In the genomic region with DNA sequence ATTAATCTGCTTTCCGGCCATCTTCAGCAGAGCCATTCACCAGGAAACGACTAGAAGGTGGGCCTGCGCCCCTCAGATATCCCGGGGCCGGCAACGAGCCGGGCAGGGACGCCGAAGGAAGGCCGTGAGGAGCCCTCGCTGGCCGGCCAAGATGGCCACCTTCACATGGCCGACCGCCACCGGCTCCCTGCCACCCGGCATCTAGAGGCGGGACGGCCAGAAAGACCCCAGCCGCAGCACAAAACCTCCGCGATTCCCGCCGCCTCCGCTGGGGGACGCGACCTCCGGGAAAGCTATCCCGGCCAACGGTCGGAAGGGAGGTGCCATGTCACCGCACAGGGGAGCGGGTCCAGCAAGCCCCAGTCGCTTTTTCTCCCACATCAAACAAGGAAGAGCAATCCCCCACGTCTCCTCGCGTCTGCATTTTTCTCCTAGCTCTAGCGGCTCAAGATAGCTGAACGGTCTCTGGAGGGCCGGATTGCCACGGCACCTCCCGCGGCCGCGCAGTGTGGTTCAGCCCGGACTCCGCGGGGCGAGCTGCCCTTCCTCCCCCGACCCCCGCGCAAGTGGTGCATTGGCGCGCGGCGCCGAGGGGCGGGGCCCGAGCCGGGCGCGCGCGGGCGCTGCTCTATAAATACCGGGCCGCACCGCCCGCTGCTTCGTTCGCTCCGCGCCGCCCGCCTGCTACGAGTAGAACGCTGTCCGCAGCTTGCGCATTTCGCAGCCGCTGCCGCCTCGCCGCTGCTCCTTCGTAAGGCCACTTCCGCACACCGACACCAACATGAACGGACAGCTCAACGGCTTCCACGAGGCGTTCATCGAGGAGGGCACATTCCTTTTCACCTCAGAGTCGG, we compare ENCODE assay signal across 8 cellular contexts. TPM values are rescaled to one million over a fixed set of nuclear protein-coding genes. Genes with fewer than 3 reads are reported as not detected.
DNase-seq lines count a peak whose midpoint lies in the region; ATAC-seq, FAIRE-seq and TF ChIP-seq lines count a peak whose summit lies in the region.

MAT2A (plus strand) TSS at position 662 of the 854 bp plus-strand sequence; CDS start at position 782, 120 bp downstream.

- peaks cover 6% of the 10 kb centered on the region for H3F3A ChIP-seq in neural cell (ENCODE audit: insufficient read depth, low read length, poor library complexity, severe bottlenecking)

- TF ChIP-seq CTCF in RWPE2 (IDR thresholded peaks at IDR 0.05; ENCODE audit: poor library complexity, severe bottlenecking), result peak; percentile 80
- TF ChIP-seq CTCF in fibroblast of pulmonary artery (IDR thresholded peaks at IDR 0.05; ENCODE audit: low read length, missing control alignments), result peak; percentile 66
- peak; percentile 95 for TF ChIP-seq CTCF in neural cell (IDR thresholded peaks at IDR 0.05; ENCODE audit: poor library complexity, severe bottlenecking)
- peak in 5 of 7 experiments; percentile 74 to 87 (median 75) for TF ChIP-seq CTCF in stomach (IDR thresholded peaks at IDR 0.05)

- H3K9me2 ChIP-seq in neural cell (ENCODE audit: insufficient read depth, low read length), result no peaks in the 10 kb centered on the region

- peaks cover 39% of the 10 kb centered on the region for H3K79me2 ChIP-seq in neural cell (replicated peaks; ENCODE audit: insufficient read depth, low read length)

- peak within 1 kb of the TSS; percentile 74 for H2AFZ ChIP-seq in neural cell (ENCODE audit: low read depth, low read length)

- TF ChIP-seq EP300 in neural cell (conservative IDR thresholded peaks at IDR 0.05; ENCODE audit: poor library complexity, severe bottlenecking) (peak; percentile 75), stomach (IDR thresholded peaks at IDR 0.05) (no peak)

- ATAC-seq in RWPE2 (ENCODE audit: low read depth), result peak; percentile 72

- FAIRE-seq in H54 (lab: Jason Lieb, UNC), result no peak

- H3K27ac ChIP-seq in RWPE2 (ENCODE audit: poor library complexity, severe bottlenecking) (peak within 1 kb of the TSS; percentile 86), neural cell (ENCODE audit: low read length) (peak within 1 kb of the TSS; percentile 98), stomach (peak within 1 kb of the TSS; percentile 95 to 100 (median 99))

- H3K4me3 ChIP-seq in RWPE2 (ENCODE audit: severe bottlenecking) (peak within 1 kb of the TSS; percentile 97), fibroblast of pulmonary artery (replicated peaks; ENCODE audit: low read depth, low read length) (peak within 1 kb of the TSS; percentile 95), neural cell (ENCODE audit: low read length) (peak within 1 kb of the TSS; percentile 91), stomach (peak within 1 kb of the TSS; percentile 81 to 94 (median 90))

- DNase-seq in ELR (ENCODE audit: low read depth) (peak; percentile 95), H54 (ENCODE audit: insufficient read length, low spot score) (peak; percentile 69), LoVo (ENCODE audit: low spot score) (peak; percentile 89), RWPE2 (ENCODE audit: low spot score) (peak; percentile 85), fibroblast of pulmonary artery (ENCODE audit: low read depth) (peak; percentile 93), stomach (peak; percentile 91)
- DNase-seq in activated T-helper 9 cell treated with anti-CD3 and anti-CD28 coated beads, Interleukin-2, amount 50 U/mL, for 16 hours (ENCODE audit: low read depth), result peak; percentile 85

- peak; percentile 100 for TF ChIP-seq POLR2A in H54 (IDR thresholded peaks at IDR 0.05; ENCODE audit: low read depth, low read length)
- peak in 2 of 4 donors; percentile 82 to 97 for TF ChIP-seq POLR2A in stomach (IDR thresholded peaks at IDR 0.05)

- peak; percentile 67 for TF ChIP-seq RAD21 in neural cell (conservative IDR thresholded peaks at IDR 0.05)

- H3K9me3 ChIP-seq in RWPE2 (ENCODE audit: severe bottlenecking), result no peaks in the 10 kb centered on the region
- no peaks in the 10 kb centered on the region for H3K9me3 ChIP-seq in neural cell (ENCODE audit: low read length)
- no peaks in the 10 kb centered on the region for H3K9me3 ChIP-seq in stomach

- peaks cover 32% of the 10 kb centered on the region for H3K4me1 ChIP-seq in RWPE2 (ENCODE audit: insufficient read depth, poor library complexity, severe bottlenecking)
- peaks cover 31 to 60% (median 50%) of the 10 kb centered on the region in 4 donors for H3K4me1 ChIP-seq in stomach

- peaks cover 23% of the 10 kb centered on the region for H4K20me1 ChIP-seq in neural cell (ENCODE audit: insufficient read depth)

- no peaks in the 10 kb centered on the region for H3K27me3 ChIP-seq in RWPE2 (ENCODE audit: insufficient read depth, poor library complexity, severe bottlenecking)
- no peaks in the 10 kb centered on the region for H3K27me3 ChIP-seq in neural cell (ENCODE audit: insufficient read depth, low read depth, low read length)
- no peaks in the 10 kb centered on the region for H3K27me3 ChIP-seq in stomach

- peak within 1 kb of the TSS; percentile 99 for H3K9ac ChIP-seq in neural cell (ENCODE audit: low read length)

- WGBS in stomach, 5 donors, result 0% methylated on average over 13 to 92 of the region's 92 CpGs

- H3K4me2 ChIP-seq in neural cell (ENCODE audit: low read length), result peak within 1 kb of the TSS; percentile 87

- intact Hi-C loops in stomach (cut with DNase I; ENCODE audit: low total_unique reads), result no loop called here

- H3K36me3 ChIP-seq in RWPE2 (ENCODE audit: low read depth), result peaks cover 47% of the 10 kb centered on the region
- H3K36me3 ChIP-seq in neural cell (ENCODE audit: insufficient read depth, low read length), result peaks cover 15% of the 10 kb centered on the region
- H3K36me3 ChIP-seq in stomach, result peaks cover 24 to 34% (median 31%) of the 10 kb centered on the region in 4 donors

TF ChIP-seq in neural cell, 6 proteins besides CTCF, POLR2A, EP300 and RAD21:
- TF ChIP-seq MXI1 (conservative IDR thresholded peaks at IDR 0.05; ENCODE audit: poor library complexity, severe bottlenecking) (no peak), TAF1 (IDR thresholded peaks at IDR 0.05; ENCODE audit: low read depth) (peak; percentile 93), EZH2 (IDR thresholded peaks at IDR 0.05; ENCODE audit: borderline replicate concordance, insufficient read depth, low read length, poor library complexity, severe bottlenecking) (no peak), SMC3 (conservative IDR thresholded peaks at IDR 0.05; ENCODE audit: poor library complexity) (peak; percentile 75), POLR2AphosphoS5 (IDR thresholded peaks at IDR 0.05) (peak; percentile 97)
- TF ChIP-seq, protein P1, sequence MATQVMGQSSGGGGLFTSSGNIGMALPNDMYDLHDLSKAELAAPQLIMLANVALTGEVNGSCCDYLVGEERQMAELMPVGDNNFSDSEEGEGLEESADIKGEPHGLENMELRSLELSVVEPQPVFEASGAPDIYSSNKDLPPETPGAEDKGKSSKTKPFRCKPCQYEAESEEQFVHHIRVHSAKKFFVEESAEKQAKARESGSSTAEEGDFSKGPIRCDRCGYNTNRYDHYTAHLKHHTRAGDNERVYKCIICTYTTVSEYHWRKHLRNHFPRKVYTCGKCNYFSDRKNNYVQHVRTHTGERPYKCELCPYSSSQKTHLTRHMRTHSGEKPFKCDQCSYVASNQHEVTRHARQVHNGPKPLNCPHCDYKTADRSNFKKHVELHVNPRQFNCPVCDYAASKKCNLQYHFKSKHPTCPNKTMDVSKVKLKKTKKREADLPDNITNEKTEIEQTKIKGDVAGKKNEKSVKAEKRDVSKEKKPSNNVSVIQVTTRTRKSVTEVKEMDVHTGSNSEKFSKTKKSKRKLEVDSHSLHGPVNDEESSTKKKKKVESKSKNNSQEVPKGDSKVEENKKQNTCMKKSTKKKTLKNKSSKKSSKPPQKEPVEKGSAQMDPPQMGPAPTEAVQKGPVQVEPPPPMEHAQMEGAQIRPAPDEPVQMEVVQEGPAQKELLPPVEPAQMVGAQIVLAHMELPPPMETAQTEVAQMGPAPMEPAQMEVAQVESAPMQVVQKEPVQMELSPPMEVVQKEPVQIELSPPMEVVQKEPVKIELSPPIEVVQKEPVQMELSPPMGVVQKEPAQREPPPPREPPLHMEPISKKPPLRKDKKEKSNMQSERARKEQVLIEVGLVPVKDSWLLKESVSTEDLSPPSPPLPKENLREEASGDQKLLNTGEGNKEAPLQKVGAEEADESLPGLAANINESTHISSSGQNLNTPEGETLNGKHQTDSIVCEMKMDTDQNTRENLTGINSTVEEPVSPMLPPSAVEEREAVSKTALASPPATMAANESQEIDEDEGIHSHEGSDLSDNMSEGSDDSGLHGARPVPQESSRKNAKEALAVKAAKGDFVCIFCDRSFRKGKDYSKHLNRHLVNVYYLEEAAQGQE (IDR thresholded peaks at IDR 0.05; ENCODE audit: borderline replicate concordance), result peak; percentile 74

RNA-seq across cellular contexts. Expression of gene MAT2A, which starts in this region (rescaled TPM):
- polyA plus RNA-seq in neural cell (230 and 233 TPM in 2 replicates), stomach (100 to 1,000 TPM in 1 of 3 donors, 10 to 100 TPM in 2; 73.3 to 107 (median 91.2) TPM)
- polyA minus RNA-seq in neural cell, result 126 and 143 TPM in 2 replicates
- total RNA-seq in stomach, result 100 to 1,000 TPM in 3 of 5 donors, 10 to 100 TPM in 2; 88.7 to 278 (median 190) TPM

Comparison
In these comparisons a context has a peak if more than half of its experiments do, and no peak if none do; other contexts are left out.
1. Peak in every context shown above with its lines: DNase-seq, ATAC-seq, H3K4me3 ChIP-seq and H3K27ac ChIP-seq.